In the genomic region with DNA sequence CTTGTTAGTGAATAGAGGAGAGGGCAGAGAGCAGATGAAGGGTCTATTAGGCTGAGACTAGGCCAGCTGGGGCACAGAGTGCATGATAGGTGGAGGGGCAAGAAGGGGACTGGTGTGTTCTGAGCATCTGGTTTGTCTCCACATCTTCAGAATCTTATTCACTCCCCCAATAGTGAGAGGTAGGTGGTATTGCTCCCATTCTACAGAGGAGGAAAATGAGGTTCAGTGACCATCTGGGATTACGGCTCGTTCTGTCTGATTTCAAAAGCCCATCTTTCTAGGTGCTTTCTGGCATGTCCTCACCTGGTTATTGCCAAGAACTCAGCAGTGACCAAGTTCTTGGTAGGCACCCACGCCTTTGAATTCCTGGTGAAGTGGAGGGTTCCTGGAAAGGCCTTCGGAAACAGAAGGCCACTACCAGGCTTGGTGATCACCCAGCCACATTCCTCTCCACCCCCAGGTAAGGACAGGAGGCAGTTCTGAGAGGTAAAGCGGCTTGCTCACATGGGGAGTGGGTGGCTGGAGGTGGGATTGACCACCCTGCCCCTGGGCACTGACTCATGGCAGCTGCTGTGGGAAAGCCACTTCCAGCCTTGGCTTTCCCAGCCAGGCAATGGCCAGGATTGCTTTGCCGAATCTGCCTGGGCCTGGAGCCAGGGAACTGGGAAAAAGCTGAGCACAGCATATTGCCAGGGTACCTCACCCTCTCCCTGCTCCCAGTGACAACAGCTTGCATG, we compare ENCODE assay signal across 2 cellular contexts.
TF ChIP-seq lines count a peak whose summit lies in the region.

No MANE protein-coding gene starts in this region.

TF ChIP-seq in HCT116, 20 proteins besides CTCF, POLR2A, EP300 and RAD21:
- TF ChIP-seq SP1 (IDR thresholded peaks at IDR 0.05; ENCODE audit: low read depth) (no peak), ZNF274 (IDR thresholded peaks at IDR 0.05; ENCODE audit: low read depth, low read length) (no peak), YY1 (IDR thresholded peaks at IDR 0.05; ENCODE audit: extremely low read depth, insufficient replicate concordance, low read depth, low read length) (no peak), EZH2phosphoT487 (IDR thresholded peaks at IDR 0.05; ENCODE audit: borderline replicate concordance) (no peak), CEBPB (IDR thresholded peaks at IDR 0.05; ENCODE audit: low read depth) (no peak), ZFX (IDR thresholded peaks at IDR 0.05) (no peak), POLR2AphosphoS5 (IDR thresholded peaks at IDR 0.05; ENCODE audit: low read depth, low read length) (no peak), EZH2 (IDR thresholded peaks at IDR 0.05) (no peak), JUND (IDR thresholded peaks at IDR 0.05) (no peak), ELF1 (IDR thresholded peaks at IDR 0.05; ENCODE audit: borderline replicate concordance, low read depth) (no peak), EGR1 (IDR thresholded peaks at IDR 0.05; ENCODE audit: low read depth) (no peak)
- TF ChIP-seq, protein P1, sequence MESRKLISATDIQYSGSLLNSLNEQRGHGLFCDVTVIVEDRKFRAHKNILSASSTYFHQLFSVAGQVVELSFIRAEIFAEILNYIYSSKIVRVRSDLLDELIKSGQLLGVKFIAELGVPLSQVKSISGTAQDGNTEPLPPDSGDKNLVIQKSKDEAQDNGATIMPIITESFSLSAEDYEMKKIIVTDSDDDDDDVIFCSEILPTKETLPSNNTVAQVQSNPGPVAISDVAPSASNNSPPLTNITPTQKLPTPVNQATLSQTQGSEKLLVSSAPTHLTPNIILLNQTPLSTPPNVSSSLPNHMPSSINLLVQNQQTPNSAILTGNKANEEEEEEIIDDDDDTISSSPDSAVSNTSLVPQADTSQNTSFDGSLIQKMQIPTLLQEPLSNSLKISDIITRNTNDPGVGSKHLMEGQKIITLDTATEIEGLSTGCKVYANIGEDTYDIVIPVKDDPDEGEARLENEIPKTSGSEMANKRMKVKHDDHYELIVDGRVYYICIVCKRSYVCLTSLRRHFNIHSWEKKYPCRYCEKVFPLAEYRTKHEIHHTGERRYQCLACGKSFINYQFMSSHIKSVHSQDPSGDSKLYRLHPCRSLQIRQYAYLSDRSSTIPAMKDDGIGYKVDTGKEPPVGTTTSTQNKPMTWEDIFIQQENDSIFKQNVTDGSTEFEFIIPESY (IDR thresholded peaks at IDR 0.05; ENCODE audit: extremely low read depth, insufficient replicate concordance, low read length): no peak

TF ChIP-seq in endothelial cell of umbilical vein, 7 proteins besides CTCF, POLR2A, EP300 and RAD21:
- no peak for TF ChIP-seq EZH2 (IDR thresholded peaks at IDR 0.05; ENCODE audit: borderline replicate concordance, low read depth, low read length, severe bottlenecking)
- TF ChIP-seq, protein P2, sequence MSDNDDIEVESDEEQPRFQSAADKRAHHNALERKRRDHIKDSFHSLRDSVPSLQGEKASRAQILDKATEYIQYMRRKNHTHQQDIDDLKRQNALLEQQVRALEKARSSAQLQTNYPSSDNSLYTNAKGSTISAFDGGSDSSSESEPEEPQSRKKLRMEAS (IDR thresholded peaks at IDR 0.05; ENCODE audit: insufficient read depth, insufficient read length): no peak
- TF ChIP-seq MYC (IDR thresholded peaks at IDR 0.05; ENCODE audit: low read depth, low read length): no peak
- no peak for TF ChIP-seq GATA2 (IDR thresholded peaks at IDR 0.05; ENCODE audit: insufficient read depth, insufficient read length, low read depth, low read length)
